ENCODE assay signal across 11 cellular contexts in genomic region chr3:9778518-9779129, GRCh38. TPM values are rescaled to one million over a fixed set of nuclear protein-coding genes. Genes with fewer than 3 reads are reported as not detected.
DNase-seq lines count a peak whose midpoint lies in the region; ATAC-seq and TF ChIP-seq lines count a peak whose summit lies in the region.
"Had no signal": no experiment of that assay in that cellular context is flagged by ENCODE, and none has a peak within 500 bp of the region (broad histone marks: within the 10 kb centered on the region; RNA-seq: fewer than 3 reads in every experiment).

No MANE protein-coding gene starts in this region.

- H3K4me1 ChIP-seq in CD4-positive, CD25-positive, alpha-beta regulatory T cell (ENCODE audit: control insufficient read depth, insufficient read depth, low read length, poor library complexity, severe bottlenecking): peaks cover 42% of the 10 kb centered on the region
- no peaks in the 10 kb centered on the region for H3K4me1 ChIP-seq in PC-3 (ENCODE audit: insufficient read depth, low read length)

- no peaks in the 10 kb centered on the region for H4K20me1 ChIP-seq in PC-3 (ENCODE audit: low read length)

- BruUV-seq in PC-3 (replicated peaks; lab: Mats Ljungman, UMichigan): no TSS peak

- H3K4me3 ChIP-seq in CD4-positive, CD25-positive, alpha-beta regulatory T cell (ENCODE audit: low read depth, low read length): no peak overlapping the region
- no peak overlapping the region for H3K4me3 ChIP-seq in PC-3 (ENCODE audit: low read length)

- no peaks in the 10 kb centered on the region for H3K79me2 ChIP-seq in PC-3 (ENCODE audit: low read length)

- H3K36me3 Mint-ChIP-seq in CD4-positive, CD25-positive, alpha-beta regulatory T cell: peaks cover 12% of the 10 kb centered on the region
- H3K36me3 Mint-ChIP-seq in brain: peaks cover 28% of the 10 kb centered on the region
- H3K36me3 Mint-ChIP-seq in nephron (ENCODE audit: low read depth): peaks cover 27% of the 10 kb centered on the region

- peaks cover 8 to 52% (median 45%) of the 10 kb centered on the region in 4 donors for H3K4me1 Mint-ChIP-seq in CD4-positive, CD25-positive, alpha-beta regulatory T cell
- no peaks in the 10 kb centered on the region for H3K4me1 Mint-ChIP-seq in brain
- peaks cover 41% of the 10 kb centered on the region for H3K4me1 Mint-ChIP-seq in nephron

- no peaks in the 10 kb centered on the region for H3K9me2 ChIP-seq in PC-3 (replicated peaks; ENCODE audit: low read length)

- peak overlapping the region in 2 of 3 donors; percentile 84 to 95 for H3K27ac Mint-ChIP-seq in CD4-positive, CD25-positive, alpha-beta regulatory T cell
- H3K27ac Mint-ChIP-seq in brain (peak overlapping the region in 3 of 5 experiments; percentile 57 to 70 (median 65)), nephron (peak overlapping the region; percentile 28 to 93 (median 85))
- H3K27ac Mint-ChIP-seq: progenitor cell of endocrine pancreas had no signal

- H3K9me3 ChIP-seq in CD4-positive, CD25-positive, alpha-beta regulatory T cell (ENCODE audit: control insufficient read depth in 2 of 2, low read length in 2 of 2): no peaks in the 10 kb centered on the region
- no peaks in the 10 kb centered on the region for H3K9me3 ChIP-seq in PC-3 (ENCODE audit: low read length)

- no peaks in the 10 kb centered on the region for H3K27me3 ChIP-seq in CD4-positive, CD25-positive, alpha-beta regulatory T cell (ENCODE audit: control insufficient read depth, insufficient read depth, low read length)
- no peaks in the 10 kb centered on the region for H3K27me3 ChIP-seq in PC-3 (ENCODE audit: low read length)

- no peaks in the 10 kb centered on the region for H3K9me3 Mint-ChIP-seq in CD4-positive, CD25-positive, alpha-beta regulatory T cell
- no peaks in the 10 kb centered on the region for H3K9me3 Mint-ChIP-seq in brain
- H3K9me3 Mint-ChIP-seq in nephron: no peaks in the 10 kb centered on the region

- H3K4me2 ChIP-seq in PC-3 (ENCODE audit: low read length): no peak overlapping the region

- peak overlapping the region in 1 of 4 donors; percentile 64 for H3K4me3 Mint-ChIP-seq in CD4-positive, CD25-positive, alpha-beta regulatory T cell
- H3K4me3 Mint-ChIP-seq in brain (peak overlapping the region in 1 of 5 experiments; percentile 18), nephron (no peak overlapping the region)

- DNase-seq in CD4-positive, CD25-positive, alpha-beta regulatory T cell: no peak
- peak; percentile 35 for DNase-seq in LHCN-M2 (ENCODE audit: low read depth)
- no peak for DNase-seq in islet precursor cell
- DNase-seq in SIG-M5 (lab: John Stamatoyannopoulos, UW): no peak
- DNase-seq in PC-3: no peak
- DNase-seq: NCI-H446, SHP77 treated with DMSO at 0.1 percent for 48 hours, trophoblast cell had no signal

- H2AFZ ChIP-seq in PC-3 (ENCODE audit: low read length): no peak overlapping the region

- H3K27ac ChIP-seq in CD4-positive, CD25-positive, alpha-beta regulatory T cell (ENCODE audit: insufficient read depth, low read length, poor library complexity, severe bottlenecking): no peak overlapping the region
- H3K27ac ChIP-seq in PC-3 (ENCODE audit: low read length): no peak overlapping the region

- H3K9ac ChIP-seq in PC-3 (ENCODE audit: low read length): no peak overlapping the region

- peaks cover 13% of the 10 kb centered on the region for H3K36me3 ChIP-seq in CD4-positive, CD25-positive, alpha-beta regulatory T cell (ENCODE audit: control insufficient read depth, insufficient read depth, low read length)
- no peaks in the 10 kb centered on the region for H3K36me3 ChIP-seq in PC-3 (ENCODE audit: low read depth, low read length)

- no peaks in the 10 kb centered on the region for H3K27me3 Mint-ChIP-seq in CD4-positive, CD25-positive, alpha-beta regulatory T cell
- no peaks in the 10 kb centered on the region for H3K27me3 Mint-ChIP-seq in brain
- no peaks in the 10 kb centered on the region for H3K27me3 Mint-ChIP-seq in nephron (ENCODE audit: low read depth)
- H3K27me3 Mint-ChIP-seq: progenitor cell of endocrine pancreas had no signal

- CTCF ChIA-PET in PC-3 (lab: Charles Lee): no interaction called here

- intact Hi-C loops in PC-3 (cut with micrococcal nuclease): loop anchor here (10.0 kb wide), 1 partner anchor 64 kb away; no protein-coding TSS in a partner anchor

- TF ChIP-seq CTCF in brain (conservative IDR thresholded peaks at IDR 0.05) (no peak), nephron (IDR thresholded peaks at IDR 0.05; ENCODE audit: unreplicated experiment in 3 of 3) (no peak), PC-3 (conservative IDR thresholded peaks at IDR 0.05; ENCODE audit: low read depth, low read length) (no peak)

- POLR2A ChIA-PET in PC-3 (lab: Charles Lee; ENCODE audit: unreplicated experiment): no interaction called here

- no peak for ATAC-seq in CD4-positive, CD25-positive, alpha-beta regulatory T cell (ENCODE audit: low read depth in 2 of 2)
- ATAC-seq in PC-3: no peak

- no peaks in the 10 kb centered on the region for H3F3A ChIP-seq in PC-3 (ENCODE audit: low read length, unreplicated experiment)

RNA-seq across cellular contexts. Expression of gene CAMK1, which starts 8.9 kb away (rescaled TPM):
- 4.9 TPM for total RNA-seq in CD4-positive, CD25-positive, alpha-beta regulatory T cell
- polyA plus RNA-seq in CD4-positive, CD25-positive, alpha-beta regulatory T cell: 10 to 100 TPM in 1 of 4 donors, 1 to 10 TPM in 3; 4.5 to 13.7 (median 7.7) TPM
- total RNA-seq in LHCN-M2 (2014; rRNA removed) (27.6 and 31.2 TPM in 2 replicates), PC-3 (2014; rRNA removed) (36.6 and 53.2 TPM in 2 replicates)
- polyA plus RNA-seq in LHCN-M2 (2012): 23.4 TPM
- polyA plus RNA-seq in brain (ENCODE audit: insufficient read depth, low read depth, low replicate concordance): 23.8 TPM

RNA-seq across cellular contexts. Expression of gene TADA3, which starts 13.6 kb away (rescaled TPM):
- 44.7 TPM for total RNA-seq in CD4-positive, CD25-positive, alpha-beta regulatory T cell
- polyA plus RNA-seq in CD4-positive, CD25-positive, alpha-beta regulatory T cell: 10 to 100 TPM; 50.2 to 69.0 (median 60.5) TPM
- total RNA-seq in LHCN-M2 (2014; rRNA removed) (140 and 147 TPM in 2 replicates), PC-3 (2014; rRNA removed) (85.4 and 85.9 TPM in 2 replicates)
- polyA plus RNA-seq in LHCN-M2 (2012): 104 TPM
- 83.6 TPM for polyA plus RNA-seq in brain (ENCODE audit: insufficient read depth, low read depth, low replicate concordance)

RNA-seq across cellular contexts. Expression of gene ARPC4, which starts 14.3 kb away (rescaled TPM):
- 203 TPM for total RNA-seq in CD4-positive, CD25-positive, alpha-beta regulatory T cell
- polyA plus RNA-seq in CD4-positive, CD25-positive, alpha-beta regulatory T cell: 100 to 1,000 TPM; 294 to 384 (median 336) TPM
- total RNA-seq in LHCN-M2 (2014; rRNA removed) (310 and 367 TPM in 2 replicates), PC-3 (2014; rRNA removed) (131 and 223 TPM in 2 replicates)
- polyA plus RNA-seq in LHCN-M2 (2012): 277 TPM
- polyA plus RNA-seq in brain (ENCODE audit: insufficient read depth, low read depth, low replicate concordance): 113 TPM

RNA-seq across cellular contexts. Expression of gene OGG1, which starts 28.9 kb away (rescaled TPM):
- total RNA-seq in CD4-positive, CD25-positive, alpha-beta regulatory T cell: 26.3 TPM
- polyA plus RNA-seq in CD4-positive, CD25-positive, alpha-beta regulatory T cell: 10 to 100 TPM; 21.8 to 30.2 (median 26.7) TPM
- total RNA-seq in LHCN-M2 (2014; rRNA removed) (34.6 and 41.6 TPM in 2 replicates), PC-3 (2014; rRNA removed) (38.7 and 47.3 TPM in 2 replicates)
- 25.1 TPM for polyA plus RNA-seq in LHCN-M2 (2012)
- polyA plus RNA-seq in brain (ENCODE audit: insufficient read depth, low read depth, low replicate concordance): 23.0 TPM

RNA-seq across cellular contexts. Expression of gene TTLL3, which starts 31.4 kb away (rescaled TPM):
- 89.9 TPM for total RNA-seq in CD4-positive, CD25-positive, alpha-beta regulatory T cell
- polyA plus RNA-seq in CD4-positive, CD25-positive, alpha-beta regulatory T cell: 1 to 10 TPM; 2.3 to 3.8 (median 3.1) TPM
- total RNA-seq in LHCN-M2 (2014; rRNA removed) (15.4 and 17.3 TPM in 2 replicates), PC-3 (2014; rRNA removed) (8.4 and 11.6 TPM in 2 replicates)
- 10.6 TPM for polyA plus RNA-seq in LHCN-M2 (2012)
- polyA plus RNA-seq in brain (ENCODE audit: insufficient read depth, low read depth, low replicate concordance): 4.8 TPM
